Comparison of ENCODE assay signal across 8 cellular contexts in genomic region chrX:120560842-120561633, GRCh38. TPM values are rescaled to one million over a fixed set of nuclear protein-coding genes. Genes with fewer than 3 reads are reported as not detected.
DNase-seq lines count a peak whose midpoint lies in the region; ATAC-seq and TF ChIP-seq lines count a peak whose summit lies in the region.

CUL4B (minus strand) TSS chrX:120560962; CDS start chrX:120560638, 324 bp downstream.

- no peaks in the 10 kb centered on the region for H3K36me3 ChIP-seq in KMS-11 (ENCODE audit: insufficient read depth)
- H3K36me3 ChIP-seq in Peyer's patch = no peaks in the 10 kb centered on the region
- H3K36me3 ChIP-seq in muscle layer of duodenum (ENCODE audit: control insufficient read depth in 1 of 2, insufficient read depth in 2 of 2, low read length in 2 of 2) = peaks cover 6 to 13% of the 10 kb centered on the region in 2 donors

- peaks cover 27% of the 10 kb centered on the region; the same call in 1 of the 2 replicates for H3K79me2 ChIP-seq in KMS-11 (ENCODE audit: insufficient read depth, low read depth)

- H3K4me2 ChIP-seq in KMS-11 = peak within 1 kb of the TSS; percentile 78

- peak within 1 kb of the TSS; percentile 71 for H2AFZ ChIP-seq in KMS-11 (ENCODE audit: low read depth)

- no peaks in the 10 kb centered on the region for H4K20me1 ChIP-seq in KMS-11 (ENCODE audit: insufficient read depth)

- H3K27me3 ChIP-seq in KMS-11 (ENCODE audit: insufficient read depth, low read depth) (no peaks in the 10 kb centered on the region), Peyer's patch (no peaks in the 10 kb centered on the region), muscle layer of duodenum (ENCODE audit: low read depth, low read length) (no peaks in the 10 kb centered on the region)

- H3K4me1 ChIP-seq in KMS-11 (ENCODE audit: low read depth, poor library complexity, severe bottlenecking) (peaks cover 19% of the 10 kb centered on the region), Peyer's patch (peaks cover 0 to 16% (median 0%) of the 10 kb centered on the region in 4 donors), muscle layer of duodenum (ENCODE audit: control insufficient read depth in 1 of 2, insufficient read depth in 2 of 2, low read length in 2 of 2) (peaks cover 6 to 11% of the 10 kb centered on the region in 2 donors)

- H3K27ac ChIP-seq in KMS-11 = peak within 1 kb of the TSS; percentile 96
- H3K27ac ChIP-seq in Peyer's patch = peak within 1 kb of the TSS; percentile 89 to 100 (median 98)
- peak within 1 kb of the TSS; percentile 96 for H3K27ac ChIP-seq in muscle layer of duodenum (ENCODE audit: low read length)

- TF ChIP-seq CTCF in KMS-11 (conservative IDR thresholded peaks at IDR 0.05; ENCODE audit: low read depth, low read length) (no peak), Peyer's patch (IDR thresholded peaks at IDR 0.05) (no peak)

- peak within 1 kb of the TSS; percentile 96 for H3K9ac ChIP-seq in KMS-11

- DNase-seq in DMS53 treated with DMSO at 0.1 percent for 48 hours (lab: John Stamatoyannopoulos, UW; ENCODE audit: unreplicated experiment) (peak; percentile 71), Peyer's patch (peak; percentile 91 to 96 (median 94))
- peak; percentile 91 for DNase-seq in activated T-cell treated with anti-CD3 and anti-CD28 coated beads, Interleukin-2, amount 50 U/mL, for 48 hours
- DNase-seq in stimulated activated CD8-positive, alpha-beta memory T cell treated with anti-CD3 and anti-CD28 coated beads, Interleukin-7, amount 100 ng/mL, for 24 hours (ENCODE audit: low read depth) = peak; percentile 71

- no peak within 1 kb of the TSS for H3K4me3 ChIP-seq in KMS-11 (IDR thresholded peaks at IDR 0.05; ENCODE audit: insufficient read depth, low read depth, low read length)
- H3K4me3 ChIP-seq in Peyer's patch = peak within 1 kb of the TSS; percentile 60 to 77 (median 74)
- H3K4me3 ChIP-seq in muscle layer of duodenum (ENCODE audit: low read depth in 1 of 2, low read length in 2 of 2) = peak within 1 kb of the TSS; percentile 72 to 87

- TF ChIP-seq POLR2A in Peyer's patch (IDR thresholded peaks at IDR 0.05) = peak in 1 of 2 donors; percentile 39

- peak; percentile 79 for ATAC-seq in GM21737 (IDR thresholded peaks at IDR 0.05; ENCODE audit: unreplicated experiment)
- peak; percentile 97 for ATAC-seq in esophagus mucosa

- H3K9me3 ChIP-seq in Peyer's patch = no peaks in the 10 kb centered on the region
- no peaks in the 10 kb centered on the region for H3K9me3 ChIP-seq in muscle layer of duodenum (ENCODE audit: control insufficient read depth in 1 of 2, low read length in 2 of 2)

RNA-seq across cellular contexts. Expression of gene CUL4B, which starts in this region (rescaled TPM):
- 10 to 100 TPM; 17.1 to 59.4 (median 22.8) TPM for total RNA-seq in Peyer's patch
- 37.2 TPM for total RNA-seq in esophagus mucosa
